In the genomic region with DNA sequence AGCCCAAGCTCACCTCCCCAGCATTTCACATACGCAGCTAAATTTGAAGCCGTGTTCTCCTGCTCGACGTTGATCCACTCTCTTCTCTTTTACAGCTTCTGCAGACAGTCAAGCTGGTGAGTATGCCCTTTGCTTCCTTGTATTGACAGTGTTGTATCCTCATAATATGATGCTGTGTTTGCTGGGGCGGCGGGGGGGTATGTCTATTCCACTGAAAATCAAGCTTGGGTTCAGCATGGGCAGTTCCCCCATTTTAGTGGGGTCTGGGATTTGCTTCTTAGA, we compare ENCODE assay signal across 18 cellular contexts. TPM values are rescaled to one million over a fixed set of nuclear protein-coding genes. Genes with fewer than 3 reads are reported as not detected.
DNase-seq lines count a peak whose midpoint lies in the region; ATAC-seq and TF ChIP-seq lines count a peak whose summit lies in the region.
"Had no signal": no experiment of that assay in that cellular context is flagged by ENCODE, and none has a peak within 500 bp of the region (broad histone marks: within the 10 kb centered on the region; RNA-seq: fewer than 3 reads in every experiment).

No MANE protein-coding gene starts in this region.

- ATAC-seq in omental fat pad (ENCODE audit: low FRiP score) (no peak), HG03354 (IDR thresholded peaks at IDR 0.05; ENCODE audit: poor library complexity, severe bottlenecking, unreplicated experiment) (no peak)
- ATAC-seq: T-cell had no signal

- no peak overlapping the region for H3K9ac ChIP-seq in BLaER1
- no peak overlapping the region for H3K9ac ChIP-seq in Karpas-422 (ENCODE audit: low read length)

- H3K79me2 ChIP-seq in Karpas-422 (ENCODE audit: low read length) = no peaks in the 10 kb centered on the region

- H3K4me1 ChIP-seq in BLaER1 = peaks cover 22% of the 10 kb centered on the region
- no peaks in the 10 kb centered on the region for H3K4me1 ChIP-seq in right atrium auricular region
- peaks cover 12% of the 10 kb centered on the region for H3K4me1 ChIP-seq in Karpas-422 (ENCODE audit: low read length)

- H3K9me3 ChIP-seq in BLaER1 (no peaks in the 10 kb centered on the region), right atrium auricular region (no peaks in the 10 kb centered on the region), Karpas-422 (ENCODE audit: low read length) (no peaks in the 10 kb centered on the region)

- in situ Hi-C loops in KBM-7 (cut with MboI; ENCODE audit: low pct_unique_long_range_greater_than_20kb, low sequenced_read_pairs) = no loop called here

- H3K4me2 ChIP-seq in BLaER1 (peak overlapping the region; percentile 53), Karpas-422 (ENCODE audit: low read depth, low read length, poor library complexity, severe bottlenecking) (no peak overlapping the region)

- H3K27ac ChIP-seq in BLaER1 (0 out of 2 replicates have a peak overlapping the region, but pooled peaks have one; percentile 36), right atrium auricular region (peak overlapping the region; percentile 8 to 36), skin epidermis (peak overlapping the region in 18 of 21 experiments; percentile 11 to 80 (median 48)), Karpas-422 (ENCODE audit: low read length) (no peak overlapping the region)

- H3K36me3 ChIP-seq in BLaER1 (no peaks in the 10 kb centered on the region), right atrium auricular region (no peaks in the 10 kb centered on the region), Karpas-422 (ENCODE audit: insufficient read depth, low read length) (no peaks in the 10 kb centered on the region)

- no peaks in the 10 kb centered on the region for H3K9me2 ChIP-seq in Karpas-422 (replicated peaks; ENCODE audit: insufficient read depth, low read length)

- no peak overlapping the region for H2AFZ ChIP-seq in Karpas-422 (ENCODE audit: low read length)

- DNase-seq in KBM-7 (peak; percentile 29), right atrium auricular region (ENCODE audit: low spot score) (no peak), omental fat pad (ENCODE audit: low spot score) (no peak), middle frontal gyrus (ENCODE audit: extremely low spot score, low spot score) (no peak), Karpas-422 (no peak)
- DNase-seq: activated naive CD4-positive, alpha-beta T cell; CD4-positive, alpha-beta memory T cell; DMS79 treated with DMSO at 0.1 percent for 48 hours; naive B cell; NCI-H1930; stimulated activated CD8-positive, alpha-beta memory T cell treated with anti-CD3 and anti-CD28 coated beads, Interleukin-4, amount 100 ng/mL, for 48 hours; T-cell had no signal

- no peaks in the 10 kb centered on the region for H3K27me3 ChIP-seq in BLaER1
- H3K27me3 ChIP-seq in right atrium auricular region = no peaks in the 10 kb centered on the region
- H3K27me3 ChIP-seq in Karpas-422 (ENCODE audit: low read length) = no peaks in the 10 kb centered on the region

- TF ChIP-seq CTCF in right atrium auricular region (IDR thresholded peaks at IDR 0.05) = no peak
- no peak for TF ChIP-seq CTCF in omental fat pad (IDR thresholded peaks at IDR 0.05)

- H3K4me3 ChIP-seq in BLaER1 = no peak overlapping the region
- peak overlapping the region; percentile 3 to 25 for H3K4me3 ChIP-seq in right atrium auricular region
- H3K4me3 ChIP-seq in skin epidermis = peak overlapping the region in 5 of 7 experiments; percentile 0 to 26 (median 20)
- H3K4me3 ChIP-seq in Karpas-422 (ENCODE audit: low read length) = no peak overlapping the region

- H4K20me1 ChIP-seq in BLaER1 (no peaks in the 10 kb centered on the region), Karpas-422 (ENCODE audit: insufficient read depth, low read depth, low read length) (no peaks in the 10 kb centered on the region)

RNA-seq across cellular contexts. Expression of a gene that starts 0.6 kb away (rescaled TPM):
- total RNA-seq in right atrium auricular region (10 to 100 TPM in 1 of 2 donors, 1 to 10 TPM in 1; 9.5 to 45.7 TPM), omental fat pad (100 to 1,000 TPM; 118 to 222 (median 130) TPM)
- total RNA-seq in Karpas-422 (2014; rRNA removed; shearing (Covaris generic); ENCODE audit: low replicate concordance) = 3.9 and 4.6 TPM in 2 replicates
- total RNA-seq: activated CD4-positive, alpha-beta T cell treated with anti-CD3 and anti-CD28 coated beads, Interleukin-2, amount 10 ng/mL, durations not matched to agents 24 days and 14 days; chondrocyte had no signal

RNA-seq across cellular contexts. Expression of a gene that starts 18.5 kb away (rescaled TPM):
- total RNA-seq in right atrium auricular region = 1 to 10 TPM in 1 of 2 donors, under 1 TPM in 1; 0.48 to 1.3 TPM
- 100 to 1,000 TPM in 1 of 4 donors, 10 to 100 TPM in 2, 1 to 10 TPM in 1; 8.2 to 134 (median 18.8) TPM for total RNA-seq in omental fat pad
- 14.6 and 31.9 TPM in 2 replicates for total RNA-seq in Karpas-422 (2014; rRNA removed; shearing (Covaris generic); ENCODE audit: low replicate concordance)

RNA-seq across cellular contexts. Expression of a gene that starts 43.8 kb away (rescaled TPM):
- total RNA-seq in right atrium auricular region = 10 to 100 TPM in 1 of 2 donors, 1 to 10 TPM in 1; 2.9 to 39.1 TPM
- total RNA-seq in omental fat pad = 10 to 100 TPM; 27.6 to 44.3 (median 29.4) TPM
- not detected in 2 replicates for total RNA-seq in Karpas-422 (2014; rRNA removed; shearing (Covaris generic); ENCODE audit: low replicate concordance)
- total RNA-seq: activated CD4-positive, alpha-beta T cell treated with anti-CD3 and anti-CD28 coated beads, Interleukin-2, amount 10 ng/mL, durations not matched to agents 24 days and 14 days; chondrocyte; fibroblast of villous mesenchyme had no signal

Comparison
In these comparisons a context has a peak if more than half of its experiments do, and no peak if none do; other contexts are left out.
1. H3K4me3 ChIP-seq: peak in right atrium auricular region (2 of 2) and skin epidermis (5 of 7); none in BLaER1 (single experiment) and Karpas-422 (single experiment).